1 cellular context compared by ENCODE assay signal in the genomic region with DNA sequence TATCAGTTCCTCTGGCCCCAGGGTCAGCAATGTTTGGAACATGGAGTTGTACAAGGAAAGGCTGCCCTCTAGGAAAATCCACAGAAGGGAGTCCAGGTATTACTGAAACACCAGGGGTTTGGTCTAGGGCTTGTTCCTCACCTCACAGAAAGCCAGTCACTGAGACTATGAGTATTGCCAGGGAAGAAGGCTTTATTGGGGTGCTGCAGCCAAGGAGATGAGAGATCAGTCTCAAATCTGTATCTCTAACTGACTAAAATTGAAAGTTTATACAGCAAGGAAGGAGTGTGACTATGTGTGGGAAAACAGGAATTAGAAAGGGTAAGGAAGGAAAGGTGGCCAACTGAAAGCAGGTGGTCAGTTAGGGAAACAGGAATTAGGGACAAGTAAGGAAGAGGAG.
TF ChIP-seq lines count a peak whose summit lies in the region.

No MANE protein-coding gene starts in this region.

TF ChIP-seq in HepG2, 621 proteins besides CTCF, POLR2A, EP300 and RAD21 (continued from another document):
- TF ChIP-seq EZH2 (conservative IDR thresholded peaks at IDR 0.05; ENCODE audit: low read depth, low read length): no peak
